In genomic region chr10:59906417-59907202, GRCh38 we compare ENCODE assay signal across 1 cellular context.
TF ChIP-seq lines count a peak whose summit lies in the region.

TSS of gene CCDC6 (minus strand) at chr10:59906556. CDS start at chr10:59906424, 132 bp downstream.

TF ChIP-seq in GM12878, 131 proteins besides CTCF, POLR2A, EP300 and RAD21 (continued from another document):
- TF ChIP-seq TARDBP (IDR thresholded peaks at IDR 0.05; ENCODE audit: borderline replicate concordance) (no peak; the same call in 1 of the 2 replicates), STAT1 (conservative IDR thresholded peaks at IDR 0.05) (0 out of 2 replicates have a peak, but pooled peaks have one; percentile 58), ELK1 (IDR thresholded peaks at IDR 0.05; ENCODE audit: low read depth, low read length) (no peak; the same call in none of the 2 replicates), BCLAF1 (IDR thresholded peaks at IDR 0.05) (no peak), ZNF687 (IDR thresholded peaks at IDR 0.05) (peak; percentile 72), EED (IDR thresholded peaks at IDR 0.05; ENCODE audit: low read depth) (0 out of 2 replicates have a peak, but pooled peaks have one; percentile 11), HCFC1 (IDR thresholded peaks at IDR 0.05; ENCODE audit: low read length) (0 out of 2 replicates have a peak, but pooled peaks have one; percentile 23), MYC (IDR thresholded peaks at IDR 0.05; ENCODE audit: insufficient read depth, insufficient read length, insufficient replicate concordance, low read length, severe bottlenecking) (peak; percentile 45), TAF1 (IDR thresholded peaks at IDR 0.05; ENCODE audit: borderline replicate concordance, low read depth, low read length) (peak; percentile 90), POLR2AphosphoS5 (IDR thresholded peaks at IDR 0.05; ENCODE audit: low read length) (peak; percentile 78), RAD51 (IDR thresholded peaks at IDR 0.05) (peak; percentile 76), GATAD2B (conservative IDR thresholded peaks at IDR 0.05; ENCODE audit: low read depth) (peak; percentile 96), KLF5 (IDR thresholded peaks at IDR 0.05; ENCODE audit: partially characterized antibody) (peak; percentile 75), BCL11A (IDR thresholded peaks at IDR 0.05; ENCODE audit: low read depth, low read length) (no peak), DPF2 (IDR thresholded peaks at IDR 0.05) (peak; percentile 73; the same call in 1 of the 2 replicates), CBFB (IDR thresholded peaks at IDR 0.05; ENCODE audit: low read depth) (0 out of 2 replicates have a peak, but pooled peaks have one; percentile 51), RUNX3 (IDR thresholded peaks at IDR 0.05; ENCODE audit: low read length) (peak; percentile 69), TBL1XR1 (IDR thresholded peaks at IDR 0.05; ENCODE audit: low read depth, low read length) (0 out of 2 replicates have a peak, but pooled peaks have one; percentile 19), CHD1 (IDR thresholded peaks at IDR 0.05; ENCODE audit: low read depth, low read length) (no peak; the same call in 1 of the 2 replicates), IKZF2 (IDR thresholded peaks at IDR 0.05) (peak; percentile 56 to 70; a peak in 3 of 4 replicates), KAT2A (conservative IDR thresholded peaks at IDR 0.05; ENCODE audit: control insufficient read depth, low read depth, low read length) (no peak), TCF12 (IDR thresholded peaks at IDR 0.05; ENCODE audit: low read depth, low read length) (peak; percentile 48; the same call in 1 of the 2 replicates), BHLHE40 (IDR thresholded peaks at IDR 0.05; ENCODE audit: borderline replicate concordance in 1 of 2, low read depth in 2 of 2, low read length in 1 of 2) (peak; percentile 78 to 92; a peak in 3 of 4 replicates), REST (IDR thresholded peaks at IDR 0.05; ENCODE audit: low read depth, low read length) (peak; percentile 67; the same call in 1 of the 2 replicates), NR2C2 (IDR thresholded peaks at IDR 0.05; ENCODE audit: borderline replicate concordance, control insufficient read depth, insufficient read length, low read depth) (no peak), NRF1 (conservative IDR thresholded peaks at IDR 0.05; ENCODE audit: low read depth, low read length) (peak; percentile 36; the same call in 1 of the 2 replicates)
